16 cellular contexts compared by ENCODE assay signal in genomic region chr21:29005696-29006095, GRCh38.
"Had no signal": no experiment of that assay in that cellular context is flagged by ENCODE, and none has a peak within 500 bp of the region (broad histone marks: within the 10 kb centered on the region; RNA-seq: fewer than 3 reads in every experiment).

No MANE protein-coding gene starts in this region.

- H3K27me3 Mint-ChIP-seq: activated naive CD8-positive, alpha-beta T cell treated with anti-CD3 and anti-CD28 coated beads, Interleukin-2, amount 10 ng/mL, durations not matched to agents 7 days and 5 days had no signal

- H3K4me3 ChIP-seq: cardiac muscle cell, esophagus squamous epithelium, heart left ventricle, psoas muscle, upper lobe of right lung had no signal

- H3K27ac Mint-ChIP-seq: activated naive CD8-positive, alpha-beta T cell treated with anti-CD3 and anti-CD28 coated beads, Interleukin-2, amount 10 ng/mL, durations not matched to agents 7 days and 5 days; nephron had no signal

- DNase-seq: activated CD4-positive, alpha-beta T cell treated with anti-CD3 and anti-CD28 coated beads, Interleukin-2, amount 50 U/mL, for 4 hours; activated effector memory CD4-positive, alpha-beta T cell treated with anti-CD3 and anti-CD28 coated beads, Interleukin-2, amount 50 U/mL, for 16 hours; activated naive CD8-positive, alpha-beta T cell treated with anti-CD3 and anti-CD28 coated beads, Interleukin-2, amount 10 ng/mL, durations not matched to agents 7 days and 5 days; activated T-cell treated with anti-CD3 and anti-CD28 coated beads, Interleukin-2, amount 50 U/mL, for 4 hours; esophagus squamous epithelium; heart left ventricle; mammary epithelial cell; occipital lobe; psoas muscle; stimulated activated CD4-positive, alpha-beta T cell treated with anti-CD3 and anti-CD28 coated beads, Interleukin-2, amount 100 ng/mL, for 24 hours; stimulated activated naive CD4-positive, alpha-beta T cell; upper lobe of right lung had no signal

- H3K4me3 Mint-ChIP-seq: activated naive CD8-positive, alpha-beta T cell treated with anti-CD3 and anti-CD28 coated beads, Interleukin-2, amount 10 ng/mL, durations not matched to agents 7 days and 5 days; activated T-cell treated with anti-CD3 and anti-CD28 coated beads, Interleukin-2, amount 50 U/mL, for 4 hours; nephron had no signal

- H3K27me3 ChIP-seq: cardiac muscle cell, esophagus squamous epithelium, heart left ventricle, upper lobe of right lung had no signal

- ATAC-seq: activated CD4-positive, CD25-positive, alpha-beta regulatory T cell treated with anti-CD3 and anti-CD28 coated beads, Interleukin-2, amount 50 U/mL, for 24 hours; activated T-cell treated with anti-CD3 and anti-CD28 coated beads, Interleukin-2, amount 50 U/mL, for 4 hours; heart left ventricle; psoas muscle; sciatic nerve; upper lobe of right lung had no signal

- H3K9me3 Mint-ChIP-seq: activated T-cell treated with anti-CD3 and anti-CD28 coated beads, Interleukin-2, amount 50 U/mL, for 4 hours; nephron had no signal

- H3K27ac ChIP-seq: cardiac muscle cell, esophagus squamous epithelium, heart left ventricle, psoas muscle, upper lobe of right lung had no signal

- H3K9me3 ChIP-seq: esophagus squamous epithelium, heart left ventricle, psoas muscle, upper lobe of right lung had no signal
